6 cellular contexts compared by ENCODE assay signal in the genomic region with DNA sequence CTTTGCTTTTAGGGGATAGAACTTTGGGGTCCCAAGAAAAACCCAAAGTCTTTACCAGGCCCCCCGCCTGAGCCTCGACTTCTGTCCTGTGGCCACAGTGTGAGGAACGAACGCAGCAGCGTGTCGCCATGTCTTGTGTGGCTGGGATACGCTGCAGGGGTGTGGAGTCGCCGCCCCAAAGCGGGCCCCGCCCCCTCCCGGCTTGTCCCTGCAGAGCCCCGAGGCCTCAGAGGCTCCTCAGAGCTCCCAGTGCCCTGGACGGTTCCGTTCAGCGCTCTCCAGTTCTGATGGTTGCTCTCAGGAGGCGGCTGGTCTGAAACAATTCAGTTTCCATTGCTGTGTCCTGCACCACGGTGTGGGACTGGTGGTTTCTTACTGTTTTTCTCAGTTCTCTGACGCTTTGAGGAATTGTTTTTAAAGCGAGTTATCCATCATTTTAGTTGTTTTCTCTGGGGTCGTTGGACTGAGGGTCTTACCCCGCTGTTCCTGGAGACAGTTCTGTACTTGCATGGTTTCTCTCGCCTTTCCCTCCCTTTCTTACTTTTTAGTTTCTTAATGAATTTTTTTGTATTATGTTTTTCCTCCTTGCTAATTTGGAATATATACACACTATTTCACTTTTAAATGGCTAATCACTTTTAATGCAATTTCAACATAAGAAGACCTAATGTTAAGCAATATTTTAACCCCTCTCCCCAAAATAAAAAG. TPM values are rescaled to one million over a fixed set of nuclear protein-coding genes. Genes with fewer than 3 reads are reported as not detected.
A peak's percentile ranks its signal among the peaks of the same experiment; 100 is the strongest.
DNase-seq lines count a peak whose midpoint lies in the region; ATAC-seq and TF ChIP-seq lines count a peak whose summit lies in the region.

No MANE protein-coding gene starts in this region.

- H3K36me3 ChIP-seq in lower lobe of right lung (no peaks in the 10 kb centered on the region), upper lobe of right lung (no peaks in the 10 kb centered on the region)

- intact Hi-C loops in lower lobe of right lung (cut with DNase I) (no loop called here), upper lobe of right lung (cut with DNase I) (no loop called here)

- ATAC-seq in lower lobe of right lung (peak; percentile 78 to 84), upper lobe of right lung (peak; percentile 82), GM18517 (IDR thresholded peaks at IDR 0.05; ENCODE audit: unreplicated experiment) (no peak)

- TF ChIP-seq CTCF in lower lobe of right lung (IDR thresholded peaks at IDR 0.05) (no peak), upper lobe of right lung (IDR thresholded peaks at IDR 0.05) (no peak)

- H3K4me1 ChIP-seq in lower lobe of right lung (peaks cover 36% of the 10 kb centered on the region), upper lobe of right lung (peaks cover 25% of the 10 kb centered on the region)

- no peaks in the 10 kb centered on the region for H3K9me3 ChIP-seq in lower lobe of right lung
- no peaks in the 10 kb centered on the region for H3K9me3 ChIP-seq in upper lobe of right lung

- DNase-seq in NAMALWA (ENCODE audit: low spot score) (peak; percentile 53), activated gamma-delta T cell treated with Interleukin-2 at 50 U/mL for 16 hours (peak; percentile 67), lower lobe of right lung (peak; percentile 90), upper lobe of right lung (peak; percentile 94), NCI-H1417 treated with DMSO at 0.1 percent for 48 hours (lab: John Stamatoyannopoulos, UW) (no peak)

- H3K27ac ChIP-seq in lower lobe of right lung (no peak overlapping the region), upper lobe of right lung (no peak overlapping the region)

- no peaks in the 10 kb centered on the region for H3K27me3 ChIP-seq in lower lobe of right lung (ENCODE audit: low read depth)
- H3K27me3 ChIP-seq in upper lobe of right lung, result no peaks in the 10 kb centered on the region

- H3K4me3 ChIP-seq in lower lobe of right lung (peak overlapping the region; percentile 45), upper lobe of right lung (peak overlapping the region; percentile 28)

RNA-seq across cellular contexts. Expression of gene IDUA, which starts 1.6 kb away (rescaled TPM):
- total RNA-seq in lower lobe of right lung (46.0 TPM), upper lobe of right lung (49.2 TPM)

RNA-seq across cellular contexts. Expression of gene SLC26A1, which starts 7.9 kb away (rescaled TPM):
- 1.0 TPM for total RNA-seq in lower lobe of right lung
- total RNA-seq in upper lobe of right lung, result 0.20 TPM

RNA-seq across cellular contexts. Expression of gene DGKQ, which starts 11.9 kb away (rescaled TPM):
- 18.8 TPM for total RNA-seq in lower lobe of right lung
- total RNA-seq in upper lobe of right lung, result 19.1 TPM

RNA-seq across cellular contexts. Expression of gene FGFRL1, which starts 26.1 kb away (rescaled TPM):
- total RNA-seq in lower lobe of right lung, result 23.4 TPM
- 25.2 TPM for total RNA-seq in upper lobe of right lung

RNA-seq across cellular contexts. Expression of gene TMEM175, which starts 53.0 kb away (rescaled TPM):
- total RNA-seq in lower lobe of right lung (45.3 TPM), upper lobe of right lung (42.4 TPM)
